ENCODE assay signal across 27 cellular contexts in the genomic region with DNA sequence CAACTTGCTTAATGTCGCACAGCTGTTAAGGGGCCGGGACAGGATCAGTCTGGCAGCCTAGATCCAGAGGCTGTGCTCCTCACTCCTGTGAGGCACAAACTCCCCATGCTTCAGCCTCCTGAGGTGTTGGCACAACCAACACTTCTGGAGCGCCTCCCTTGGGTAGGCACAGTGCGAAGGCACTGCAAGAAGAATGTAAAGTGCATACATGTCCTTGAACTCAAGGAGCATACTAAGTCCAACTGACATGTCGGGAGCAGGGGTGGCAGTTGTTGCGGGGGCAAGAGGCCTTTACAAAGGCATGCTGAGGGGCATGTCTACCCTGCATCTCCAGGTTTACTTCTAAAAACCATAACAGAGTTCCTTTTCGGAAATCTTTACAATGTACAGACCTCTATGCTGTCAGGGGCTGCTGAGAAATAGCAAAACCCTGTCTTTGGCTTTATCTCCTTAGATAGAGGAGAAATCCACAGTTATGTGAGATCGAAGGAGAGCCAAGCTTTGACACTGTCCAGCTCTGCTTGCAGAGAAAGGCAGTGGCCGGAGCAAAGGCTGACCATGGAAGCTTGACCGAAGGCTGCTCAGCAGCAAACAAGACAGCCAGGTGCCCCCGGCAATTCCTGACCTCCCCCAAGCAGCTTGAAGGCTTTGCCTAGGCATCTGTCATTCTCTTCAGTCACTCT.
DNase-seq lines count a peak whose midpoint lies in the region; ATAC-seq and TF ChIP-seq lines count a peak whose summit lies in the region.
"Had no signal": no experiment of that assay in that cellular context is flagged by ENCODE, and none has a peak within 500 bp of the region (broad histone marks: within the 10 kb centered on the region; RNA-seq: fewer than 3 reads in every experiment).

No MANE protein-coding gene starts in this region.

- no peak overlapping the region for H3K18ac ChIP-seq in IMR-90 (ENCODE audit: low read depth, low read length)

- H4K20me1 ChIP-seq in IMR-90 (ENCODE audit: insufficient read depth, low read length): no peaks in the 10 kb centered on the region

- no peaks in the 10 kb centered on the region for H3K9me1 ChIP-seq in IMR-90 (ENCODE audit: insufficient read depth, low read length)

- DNase-seq in Right ventricle myocardium inferior (ENCODE audit: missing footprints) (no peak), Right ventricle myocardium superior (no peak), IMR-90 (no peak), lung (ENCODE audit: low spot score) (no peak), sigmoid colon (no peak), CD1c-positive myeloid dendritic cell (ENCODE audit: extremely low spot score) (no peak), superior temporal gyrus (ENCODE audit: extremely low spot score) (no peak), hypothalamus (lab: John Stamatoyannopoulos, UW) (no peak)
- DNase-seq: 8988T; ACHN; BE2C; Calu3; DMS153; DND-41; GM23248; H7; KG1; MG63; NCI-H1105 treated with DMSO at 0.1 percent for 48 hours; NCI-H146; NCI-H2029; NCI-H446; NCI-H524 treated with DMSO at 0.1 percent for 48 hours; NCI-H82; NK-92 treated with Interleukin-12 subunit alpha and Interleukin-12 subunit beta, amount 100 ng/mL, for 24 hours; RPMI8226; SHP77 treated with DMSO at 0.1 percent for 48 hours had no signal

- H3K23ac ChIP-seq in IMR-90 (ENCODE audit: low read depth, low read length): no peak overlapping the region

- POLR2A ChIA-PET in IMR-90 (lab: Charles Lee; ENCODE audit: unreplicated experiment): no interaction called here

- BruUV-seq in IMR-90 (replicated peaks; lab: Mats Ljungman, UMichigan): no TSS peak

- no peak overlapping the region for H3K14ac ChIP-seq in IMR-90 (replicated peaks; ENCODE audit: low read depth, low read length)

- H3K4me2 ChIP-seq in IMR-90 (ENCODE audit: low read depth, low read length): no peak overlapping the region

- no peak for TF ChIP-seq RAD21 in IMR-90 (IDR thresholded peaks at IDR 0.05; ENCODE audit: low read length)

- CTCF ChIA-PET in IMR-90 (lab: Yijun Ruan, JAX): no interaction called here

- H2BK15ac ChIP-seq in IMR-90 (ENCODE audit: low read depth, low read length): no peak overlapping the region

- WGBS in IMR-90 (ENCODE audit: extremely low coverage in 2 of 2, insufficient read length in 1 of 2), 2 experiments: 100% methylated on average over 3 of the region's 11 CpGs; no CpG with 5 or more reads in 1 of the 2 experiments
- 87 to 93% methylated on average over 11 of the region's 11 CpGs for WGBS in lung, 2 donors
- WGBS in sigmoid colon, 2 donors: 93 to 97% methylated on average over 11 of the region's 11 CpGs

- H4K8ac ChIP-seq in IMR-90 (ENCODE audit: low read depth in 2 of 2, low read length in 2 of 2): no peak overlapping the region

- no peak for TF ChIP-seq EP300 in sigmoid colon (IDR thresholded peaks at IDR 0.05)

- H3K9me3 ChIP-seq in IMR-90 (ENCODE audit: control insufficient read depth, insufficient read depth, low read length) (no peaks in the 10 kb centered on the region), lung (ENCODE audit: control insufficient read depth in 2 of 2, insufficient read depth in 1 of 2, low read length in 1 of 2) (no peaks in the 10 kb centered on the region), sigmoid colon (no peaks in the 10 kb centered on the region)
- H3K9me3 ChIP-seq: BE2C, MG63 had no signal

- TF ChIP-seq POLR2A in IMR-90 (IDR thresholded peaks at IDR 0.05; ENCODE audit: low read depth, low read length) (no peak), sigmoid colon (IDR thresholded peaks at IDR 0.05) (no peak)

- no peak overlapping the region for H3K56ac ChIP-seq in IMR-90 (ENCODE audit: extremely low read depth, insufficient read depth, low read length)

- ATAC-seq in Right ventricle myocardium inferior: peak; percentile 47
- ATAC-seq in Right ventricle myocardium superior (ENCODE audit: poor library complexity): no peak
- ATAC-seq in IMR-90 (ENCODE audit: low read depth): no peak
- peak; percentile 14 for ATAC-seq in lung (ENCODE audit: insufficient read depth, low FRiP score)

- no peak overlapping the region for H2BK20ac ChIP-seq in IMR-90 (ENCODE audit: low read depth, low read length)

- dilution Hi-C loops in IMR-90 (cut with HindIII; ENCODE audit: low sequenced_read_pairs, unreplicated experiment): no loop called here

- H3K4me3 ChIP-seq in IMR-90 (ENCODE audit: insufficient read depth, low read depth, low read length): no peak overlapping the region
- H3K4me3 ChIP-seq in lung: no peak overlapping the region
- no peak overlapping the region for H3K4me3 ChIP-seq in sigmoid colon
- H3K4me3 ChIP-seq: GM23248, MG63 had no signal

- H3K4ac ChIP-seq in IMR-90 (ENCODE audit: low read depth, low read length): no peak overlapping the region

- H3K36me3 ChIP-seq in IMR-90 (ENCODE audit: control insufficient read depth, insufficient read depth, low read length) (no peaks in the 10 kb centered on the region), lung (ENCODE audit: control insufficient read depth in 2 of 2, insufficient read depth in 2 of 2, low read length in 2 of 2) (no peaks in the 10 kb centered on the region), sigmoid colon (no peaks in the 10 kb centered on the region)
- H3K36me3 ChIP-seq: BE2C, MG63 had no signal

- no peak overlapping the region for H2BK5ac ChIP-seq in IMR-90 (ENCODE audit: low read depth, low read length, poor library complexity, severe bottlenecking)

- in situ Hi-C loops in IMR-90 (cut with MboI; ENCODE audit: low sequenced_read_pairs): no loop called here

- H2AFZ ChIP-seq in IMR-90 (replicated peaks; ENCODE audit: low read length, poor library complexity): no peak overlapping the region
- H2AFZ ChIP-seq: GM23248 had no signal

- no peak overlapping the region for H4K5ac ChIP-seq in IMR-90 (ENCODE audit: low read depth, low read length)

- H3K4me1 ChIP-seq in IMR-90 (ENCODE audit: control insufficient read depth, insufficient read depth, low read length) (no peaks in the 10 kb centered on the region), lung (ENCODE audit: control insufficient read depth in 2 of 2, insufficient read depth in 2 of 2, low read length in 2 of 2) (no peaks in the 10 kb centered on the region), sigmoid colon (peaks cover 0 to 34% (median 22%) of the 10 kb centered on the region in 4 donors)
- H3K4me1 ChIP-seq: BE2C had no signal

- no peak overlapping the region for H3K9ac ChIP-seq in IMR-90 (ENCODE audit: low read depth, low read length)
- H3K9ac ChIP-seq: GM23248 had no signal

- H3K27ac ChIP-seq in IMR-90 (ENCODE audit: insufficient read depth, low read length): no peak overlapping the region
- H3K27ac ChIP-seq in lung (ENCODE audit: low read depth in 1 of 2, low read length in 1 of 2): peak overlapping the region in 1 of 2 donors; percentile 34
- peak overlapping the region in 3 of 4 donors; percentile 11 to 60 (median 56) for H3K27ac ChIP-seq in sigmoid colon
- H3K27ac ChIP-seq: GM23248 had no signal

- H2BK120ac ChIP-seq in IMR-90 (ENCODE audit: low read depth, low read length): no peak overlapping the region

- intact Hi-C loops in Right ventricle myocardium inferior (cut with DNase I) (no loop called here), Right ventricle myocardium superior (cut with DNase I) (no loop called here), IMR-90 (cut with micrococcal nuclease) (no loop called here), sigmoid colon (cut with DNase I) (no loop called here)

- 0 out of 2 replicates have a peak overlapping the region, but pooled peaks have one; percentile 6 for H4K91ac ChIP-seq in IMR-90 (ENCODE audit: insufficient read depth, low read depth, low read length)

- no peak overlapping the region for H2AK9ac ChIP-seq in IMR-90 (replicated peaks; ENCODE audit: low read depth, low read length, poor library complexity)

- TF ChIP-seq CTCF in IMR-90 (conservative IDR thresholded peaks at IDR 0.05; ENCODE audit: low read depth, low read length) (no peak), lung (IDR thresholded peaks at IDR 0.05; ENCODE audit: control extremely low read depth, extremely low read depth) (no peak), sigmoid colon (IDR thresholded peaks at IDR 0.05) (no peak)

- H3K27me3 ChIP-seq in IMR-90 (ENCODE audit: control insufficient read depth, insufficient read depth, low read length): no peaks in the 10 kb centered on the region
- H3K27me3 ChIP-seq in lung (ENCODE audit: control insufficient read depth, insufficient read depth): no peaks in the 10 kb centered on the region
- H3K27me3 ChIP-seq in sigmoid colon: no peaks in the 10 kb centered on the region
- H3K27me3 ChIP-seq: BE2C, MG63 had no signal

- no peaks in the 10 kb centered on the region for H3K79me1 ChIP-seq in IMR-90 (ENCODE audit: low read depth in 1 of 2, low read length in 2 of 2)

- peak overlapping the region; percentile 48; the same call in 1 of the 2 replicates for H2AK5ac ChIP-seq in IMR-90 (ENCODE audit: low read depth, low read length)

TF ChIP-seq in IMR-90, 13 proteins besides CTCF, POLR2A, EP300 and RAD21:
- TF ChIP-seq BHLHE40 (IDR thresholded peaks at IDR 0.05; ENCODE audit: low read depth, low read length) (no peak), NFE2L2 (IDR thresholded peaks at IDR 0.05; ENCODE audit: low read depth, low read length) (no peak), SMC3 (IDR thresholded peaks at IDR 0.05; ENCODE audit: low read depth, low read length) (no peak)
- TF ChIP-seq, protein P1, sequence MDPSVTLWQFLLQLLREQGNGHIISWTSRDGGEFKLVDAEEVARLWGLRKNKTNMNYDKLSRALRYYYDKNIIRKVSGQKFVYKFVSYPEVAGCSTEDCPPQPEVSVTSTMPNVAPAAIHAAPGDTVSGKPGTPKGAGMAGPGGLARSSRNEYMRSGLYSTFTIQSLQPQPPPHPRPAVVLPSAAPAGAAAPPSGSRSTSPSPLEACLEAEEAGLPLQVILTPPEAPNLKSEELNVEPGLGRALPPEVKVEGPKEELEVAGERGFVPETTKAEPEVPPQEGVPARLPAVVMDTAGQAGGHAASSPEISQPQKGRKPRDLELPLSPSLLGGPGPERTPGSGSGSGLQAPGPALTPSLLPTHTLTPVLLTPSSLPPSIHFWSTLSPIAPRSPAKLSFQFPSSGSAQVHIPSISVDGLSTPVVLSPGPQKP (IDR thresholded peaks at IDR 0.05; ENCODE audit: borderline replicate concordance, low read depth, low read length): no peak

Comparison
In these comparisons a context has a peak if more than half of its experiments do, and no peak if none do; other contexts are left out.
1. ATAC-seq: peak in Right ventricle myocardium inferior (single experiment) and lung (single experiment); none in Right ventricle myocardium superior (single experiment) and IMR-90 (single experiment).